8 cellular contexts compared by ENCODE assay signal in genomic region chr3:81490541-81491288, GRCh38.
A peak's percentile ranks its signal among the peaks of the same experiment; 100 is the strongest.
DNase-seq lines count a peak whose midpoint lies in the region; ATAC-seq and TF ChIP-seq lines count a peak whose summit lies in the region.

No MANE protein-coding gene starts in this region.

- H3K27me3 Mint-ChIP-seq in naive thymus-derived CD4-positive, alpha-beta T cell = no peaks in the 10 kb centered on the region
- no peaks in the 10 kb centered on the region for H3K27me3 Mint-ChIP-seq in stimulated activated memory B cell treated with anti-CD40 and anti-IgM and Interleukin-4, amounts not matched to agents 10 μg/mL and 1 μg/mL and 100 μg/mL, for 72 hours

- POLR2A ChIA-PET in naive thymus-derived CD4-positive, alpha-beta T cell (lab: Charles Lee) = no interaction called here

- H3K9me3 Mint-ChIP-seq in naive thymus-derived CD4-positive, alpha-beta T cell = peaks cover 0 to 8% (median 0%) of the 10 kb centered on the region in 11 donors
- no peaks in the 10 kb centered on the region for H3K9me3 Mint-ChIP-seq in stimulated activated memory B cell treated with anti-CD40 and anti-IgM and Interleukin-4, amounts not matched to agents 10 μg/mL and 1 μg/mL and 100 μg/mL, for 72 hours

- no peaks in the 10 kb centered on the region for H3K9me3 ChIP-seq in NT2/D1 (ENCODE audit: insufficient read depth, low read length)
- no peaks in the 10 kb centered on the region for H3K9me3 ChIP-seq in naive thymus-derived CD4-positive, alpha-beta T cell (ENCODE audit: control insufficient read depth in 2 of 3, low read length in 3 of 3)

- no peak overlapping the region for H3K27ac Mint-ChIP-seq in naive thymus-derived CD4-positive, alpha-beta T cell
- H3K27ac Mint-ChIP-seq in stimulated activated memory B cell treated with anti-CD40 and anti-IgM and Interleukin-4, amounts not matched to agents 10 μg/mL and 1 μg/mL and 100 μg/mL, for 72 hours = no peak overlapping the region

- H3K36me3 ChIP-seq in NT2/D1 (ENCODE audit: insufficient read depth, insufficient read length, low read length) = no peaks in the 10 kb centered on the region
- no peaks in the 10 kb centered on the region for H3K36me3 ChIP-seq in naive thymus-derived CD4-positive, alpha-beta T cell (ENCODE audit: control insufficient read depth in 2 of 3, insufficient read depth in 3 of 3, low read length in 3 of 3)

- intact Hi-C loops in naive thymus-derived CD4-positive, alpha-beta T cell (cut with micrococcal nuclease) = loop anchor here in 1 of 2 donors (1.0 kb wide), 1 partner anchor 643 kb away; no protein-coding TSS in a partner anchor

- CTCF ChIA-PET in naive thymus-derived CD4-positive, alpha-beta T cell (lab: Charles Lee) = interaction anchor here (0.5 to 1.7 kb wide), 2 partner anchors 642 to 1456 kb away, joined by 3 to 4 read pairs; no protein-coding TSS in a partner anchor

- DNase-seq in DMS153 (lab: John Stamatoyannopoulos, UW) (peak; percentile 13), HT-29 (ENCODE audit: low spot score) (peak; percentile 72), NT2/D1 (ENCODE audit: low read depth, low spot score) (peak; percentile 89), erythroblast (lab: John Stamatoyannopoulos, UW) (peak; percentile 86 to 92)
- DNase-seq in activated CD8-positive, alpha-beta memory T cell treated with anti-CD3 and anti-CD28 coated beads, Interleukin-2, amount 50 U/mL, for 1 hour (ENCODE audit: extremely low read depth) = peak; percentile 36
- DNase-seq in naive thymus-derived CD4-positive, alpha-beta T cell = peak; percentile 12 to 63 (median 45)

- peaks cover 0 to 5% (median 0%) of the 10 kb centered on the region in 7 donors for H3K4me1 Mint-ChIP-seq in naive thymus-derived CD4-positive, alpha-beta T cell
- peaks cover 13% of the 10 kb centered on the region for H3K4me1 Mint-ChIP-seq in stimulated activated memory B cell treated with anti-CD40 and anti-IgM and Interleukin-4, amounts not matched to agents 10 μg/mL and 1 μg/mL and 100 μg/mL, for 72 hours

- H3K4me1 ChIP-seq in NT2/D1 (ENCODE audit: insufficient read depth, insufficient read length) = no peaks in the 10 kb centered on the region
- H3K4me1 ChIP-seq in naive thymus-derived CD4-positive, alpha-beta T cell (ENCODE audit: control insufficient read depth in 2 of 2, insufficient read depth in 2 of 2, low read length in 2 of 2) = no peaks in the 10 kb centered on the region

- no peak overlapping the region for H3K27ac ChIP-seq in naive thymus-derived CD4-positive, alpha-beta T cell (ENCODE audit: low read depth, low read length)

- TF ChIP-seq POLR2A in erythroblast (IDR thresholded peaks at IDR 0.05; ENCODE audit: low read length) = no peak

- H3K4me3 Mint-ChIP-seq in naive thymus-derived CD4-positive, alpha-beta T cell = no peak overlapping the region
- no peak overlapping the region for H3K4me3 Mint-ChIP-seq in stimulated activated memory B cell treated with anti-CD40 and anti-IgM and Interleukin-4, amounts not matched to agents 10 μg/mL and 1 μg/mL and 100 μg/mL, for 72 hours

- no peak overlapping the region for H3K4me3 ChIP-seq in NT2/D1 (ENCODE audit: insufficient read length, low read depth)
- no peak overlapping the region for H3K4me3 ChIP-seq in naive thymus-derived CD4-positive, alpha-beta T cell (ENCODE audit: low read length)

- no peak overlapping the region for H3K9ac ChIP-seq in NT2/D1 (ENCODE audit: insufficient read length, low read depth)

- H3K27me3 ChIP-seq in NT2/D1 (ENCODE audit: insufficient read depth, insufficient read length) = no peaks in the 10 kb centered on the region
- no peaks in the 10 kb centered on the region for H3K27me3 ChIP-seq in naive thymus-derived CD4-positive, alpha-beta T cell (ENCODE audit: control insufficient read depth in 2 of 2, insufficient read depth in 2 of 2, low read length in 2 of 2)

- H3K36me3 Mint-ChIP-seq in naive thymus-derived CD4-positive, alpha-beta T cell = peaks cover 0 to 5% (median 4%) of the 10 kb centered on the region in 5 donors
- H3K36me3 Mint-ChIP-seq in stimulated activated memory B cell treated with anti-CD40 and anti-IgM and Interleukin-4, amounts not matched to agents 10 μg/mL and 1 μg/mL and 100 μg/mL, for 72 hours = peaks cover 4% of the 10 kb centered on the region

- ATAC-seq in GM21423 (IDR thresholded peaks at IDR 0.05; ENCODE audit: unreplicated experiment) = peak; percentile 87
- peak; percentile 89 for ATAC-seq in naive thymus-derived CD4-positive, alpha-beta T cell
- ATAC-seq in stimulated activated memory B cell treated with anti-CD40 and anti-IgM and Interleukin-4, amounts not matched to agents 10 μg/mL and 1 μg/mL and 100 μg/mL, for 72 hours = peak; percentile 78

Comparison
In these comparisons a context has a peak if more than half of its experiments do, and no peak if none do; other contexts are left out.
1. DNase-seq: peak in every context shown above with its lines; median percentile 89 in NT2/D1; 89 in erythroblast; 72 in HT-29; 45 in naive thymus-derived CD4-positive, alpha-beta T cell; 36 in activated CD8-positive, alpha-beta memory T cell treated with anti-CD3 and anti-CD28 coated beads, Interleukin-2, amount 50 U/mL, for 1 hour; 13 in DMS153.